In the genomic region with DNA sequence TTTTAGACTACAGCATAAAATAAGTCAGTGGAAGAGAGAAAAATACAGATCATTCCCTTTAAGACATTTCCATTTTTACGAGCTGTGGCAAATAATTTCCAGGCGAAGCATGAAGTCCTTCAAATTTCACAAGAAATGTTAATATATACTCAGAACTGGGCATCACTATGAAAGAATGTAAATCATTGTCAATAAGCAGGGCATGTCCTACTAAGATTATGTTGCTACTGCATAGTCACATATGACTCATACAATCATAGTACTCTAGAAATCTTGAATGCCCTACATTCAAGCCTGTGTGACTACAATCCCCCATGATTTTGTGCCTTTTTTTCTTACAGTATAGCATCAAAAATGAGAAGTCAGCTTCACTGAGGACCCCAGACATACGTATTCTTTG, we compare ENCODE assay signal across 13 cellular contexts.
DNase-seq lines count a peak whose midpoint lies in the region; TF ChIP-seq lines count a peak whose summit lies in the region.
"Had no signal": no experiment of that assay in that cellular context is flagged by ENCODE, and none has a peak within 500 bp of the region (broad histone marks: within the 10 kb centered on the region; RNA-seq: fewer than 3 reads in every experiment).

No MANE protein-coding gene starts in this region.

- DNase-seq in EH (ENCODE audit: low read depth) = peak; percentile 20
- peak; percentile 77 for DNase-seq in RKO (ENCODE audit: low spot score)
- peak; percentile 76 for DNase-seq in epithelial cell of esophagus (ENCODE audit: low read depth)
- DNase-seq in retinal pigment epithelial cell (ENCODE audit: low read depth) = peak; percentile 30
- DNase-seq in amygdala (lab: John Stamatoyannopoulos, UW) = no peak
- DNase-seq in NCI-H510A treated with DMSO at 0.1 percent for 48 hours (lab: John Stamatoyannopoulos, UW) = no peak
- DNase-seq in cerebellum (ENCODE audit: low spot score) = no peak
- DNase-seq in nucleus accumbens (lab: John Stamatoyannopoulos, UW) = no peak
- DNase-seq: activated gamma-delta T cell treated with Interleukin-2 at 50 U/mL for 16 hours; Caco-2; MV-4-11; small intestine; stimulated activated naive CD8-positive, alpha-beta T cell treated with anti-CD3 and anti-CD28 coated beads, Interleukin-15, amount 100 ng/mL, for 72 hours had no signal

- no peak overlapping the region for H3K4me3 ChIP-seq in epithelial cell of esophagus (ENCODE audit: low read length)
- no peak overlapping the region for H3K4me3 ChIP-seq in retinal pigment epithelial cell (ENCODE audit: low read length)

- TF ChIP-seq CTCF in epithelial cell of esophagus (IDR thresholded peaks at IDR 0.05; ENCODE audit: insufficient read depth, low read depth, low read length, missing control alignments) = no peak
- no peak for TF ChIP-seq CTCF in retinal pigment epithelial cell (conservative IDR thresholded peaks at IDR 0.05; ENCODE audit: low read depth, low read length)

Comparison
In these comparisons a context has a peak if more than half of its experiments do, and no peak if none do; other contexts are left out.
1. DNase-seq: peak in EH (single experiment), RKO (single experiment), epithelial cell of esophagus (single experiment) and retinal pigment epithelial cell (single experiment); none in amygdala (0 of 56), NCI-H510A treated with DMSO at 0.1 percent for 48 hours (single experiment), cerebellum (single experiment) and nucleus accumbens (0 of 56).